In the genomic region with DNA sequence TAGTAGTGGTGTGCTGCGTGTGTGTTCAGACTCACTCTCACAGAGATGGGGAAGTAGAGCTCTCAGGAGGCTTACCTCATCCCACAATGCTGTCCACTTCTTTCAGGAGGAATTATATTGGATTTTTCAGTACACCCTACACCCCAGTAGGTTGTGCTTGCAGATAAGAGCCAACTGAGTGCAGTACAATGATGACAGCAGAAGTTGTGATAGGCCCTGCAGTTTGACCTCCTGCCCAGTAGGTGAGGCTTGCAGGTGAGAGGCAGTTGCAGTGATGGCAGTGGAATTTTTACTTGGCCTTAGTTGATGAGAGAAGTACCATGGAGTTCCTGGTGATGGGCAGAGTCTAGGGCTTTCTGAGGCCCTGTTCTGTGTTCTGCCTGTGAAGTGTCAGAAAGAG, we compare ENCODE assay signal across 23 cellular contexts.
"Had no signal": no experiment of that assay in that cellular context is flagged by ENCODE, and none has a peak within 500 bp of the region (broad histone marks: within the 10 kb centered on the region; RNA-seq: fewer than 3 reads in every experiment).

No MANE protein-coding gene starts in this region.

- H3K4me3 ChIP-seq: hepatocyte, lung, sigmoid colon, skin epidermis, testis, transverse colon had no signal

- H3K36me3 ChIP-seq: sigmoid colon, transverse colon had no signal

- H3K4me1 ChIP-seq: sigmoid colon, testis, transverse colon had no signal

- H2AFZ ChIP-seq: hepatocyte had no signal

- H3K36me3 Mint-ChIP-seq: naive thymus-derived CD4-positive, alpha-beta T cell; stimulated activated naive B cell treated with anti-CD40 and anti-IgM and Interleukin-4, amounts not matched to agents 10 μg/mL and 1 μg/mL and 100 μg/mL, for 72 hours had no signal

- H3K9me3 ChIP-seq: sigmoid colon, testis, transverse colon had no signal

- H3K27me3 ChIP-seq: hepatocyte, sigmoid colon, testis, transverse colon had no signal

- H3K27me3 Mint-ChIP-seq: dendritic cell treated with granulocyte-macrophage colony-stimulating factor and Interleukin-4, amounts not matched to agents 40 ng/mL and 50 ng/mL, for 4 days; effector memory CD8-positive, alpha-beta T cell; stimulated activated naive B cell treated with anti-CD40 and anti-IgM and Interleukin-4, amounts not matched to agents 10 μg/mL and 1 μg/mL and 100 μg/mL, for 72 hours; stimulated activated naive CD8-positive, alpha-beta T cell treated with anti-CD3 and anti-CD28 coated beads, Interleukin-15, amount 100 ng/mL, for 72 hours had no signal

- H3K27ac Mint-ChIP-seq: dendritic cell treated with granulocyte-macrophage colony-stimulating factor and Interleukin-4, amounts not matched to agents 40 ng/mL and 50 ng/mL, for 4 days; effector memory CD8-positive, alpha-beta T cell; naive thymus-derived CD4-positive, alpha-beta T cell; nephron progenitor cell; stimulated activated naive B cell treated with anti-CD40 and anti-IgM and Interleukin-4, amounts not matched to agents 10 μg/mL and 1 μg/mL and 100 μg/mL, for 72 hours; stimulated activated naive CD8-positive, alpha-beta T cell treated with anti-CD3 and anti-CD28 coated beads, Interleukin-15, amount 100 ng/mL, for 72 hours had no signal

- DNase-seq: effector memory CD8-positive, alpha-beta T cell; erythroblast; foreskin melanocyte; head of caudate nucleus; left colon; left ventricle myocardium superior; mesenchymal stem cell; naive thymus-derived CD4-positive, alpha-beta T cell; nephron progenitor cell; posterior cingulate gyrus; sigmoid colon; stimulated activated CD4-positive, alpha-beta T cell treated with anti-CD3 and anti-CD28 coated beads, Interleukin-2, amount 100 ng/mL, for 24 hours; stimulated activated CD4-positive, alpha-beta T cell treated with anti-CD3 and anti-CD28 coated beads, Interleukin-4, amount 100 ng/mL, for 4 hours; stimulated activated naive B cell treated with anti-CD40 and anti-IgM and Interleukin-4, amounts not matched to agents 10 μg/mL and 1 μg/mL and 100 μg/mL, for 72 hours; stimulated activated naive CD8-positive, alpha-beta T cell treated with anti-CD3 and anti-CD28 coated beads, Interleukin-15, amount 100 ng/mL, for 72 hours; testis; transverse colon had no signal

- ATAC-seq: effector memory CD8-positive, alpha-beta T cell; left colon; left ventricle myocardium superior; naive thymus-derived CD4-positive, alpha-beta T cell; stimulated activated naive CD8-positive, alpha-beta T cell treated with anti-CD3 and anti-CD28 coated beads, Interleukin-15, amount 100 ng/mL, for 72 hours had no signal

- H3K4me3 Mint-ChIP-seq: dendritic cell treated with granulocyte-macrophage colony-stimulating factor and Interleukin-4, amounts not matched to agents 40 ng/mL and 50 ng/mL, for 4 days; effector memory CD8-positive, alpha-beta T cell; naive thymus-derived CD4-positive, alpha-beta T cell; nephron progenitor cell; stimulated activated naive B cell treated with anti-CD40 and anti-IgM and Interleukin-4, amounts not matched to agents 10 μg/mL and 1 μg/mL and 100 μg/mL, for 72 hours; stimulated activated naive CD8-positive, alpha-beta T cell treated with anti-CD3 and anti-CD28 coated beads, Interleukin-15, amount 100 ng/mL, for 72 hours had no signal

- H3K27ac ChIP-seq: hepatocyte, sigmoid colon, skin epidermis, testis, transverse colon had no signal

- H3K4me1 Mint-ChIP-seq: naive thymus-derived CD4-positive, alpha-beta T cell; nephron progenitor cell; stimulated activated naive B cell treated with anti-CD40 and anti-IgM and Interleukin-4, amounts not matched to agents 10 μg/mL and 1 μg/mL and 100 μg/mL, for 72 hours; stimulated activated naive CD8-positive, alpha-beta T cell treated with anti-CD3 and anti-CD28 coated beads, Interleukin-15, amount 100 ng/mL, for 72 hours had no signal

- H3K79me2 ChIP-seq: hepatocyte had no signal

- H3K4me2 ChIP-seq: hepatocyte had no signal

- FAIRE-seq: colon, endothelial cell of umbilical vein had no signal
